ENCODE assay signal across 8 cellular contexts in genomic region chr18:61551586-61551985, GRCh38.
DNase-seq lines count a peak whose midpoint lies in the region; ATAC-seq and TF ChIP-seq lines count a peak whose summit lies in the region.

No MANE protein-coding gene starts in this region.

- TF ChIP-seq CTCF in MCF 10A (IDR thresholded peaks at IDR 0.05; ENCODE audit: unreplicated experiment) (peak; percentile 81), tibial artery (IDR thresholded peaks at IDR 0.05) (peak; percentile 83 to 88)

- H3K4me1 ChIP-seq in tibial artery: peaks cover 0 to 6% (median 0%) of the 10 kb centered on the region in 4 donors

- intact Hi-C loops in MCF 10A (cut with micrococcal nuclease): loop anchor here (1.0 to 2.0 kb wide), 2 partner anchors 343 to 580 kb away; no protein-coding TSS in a partner anchor
- intact Hi-C loops in tibial artery (cut with DNase I; ENCODE audit: low total_unique reads): loop anchor here (5.0 kb wide), 1 partner anchor 581 kb away; no protein-coding TSS in a partner anchor

- H3K9me3 Mint-ChIP-seq in MCF 10A (ENCODE audit: unreplicated experiment): no peaks in the 10 kb centered on the region

- peak; percentile 27 for DNase-seq in DMS 273 treated with DMSO at 0.1 percent for 48 hours (lab: John Stamatoyannopoulos, UW)
- peak; percentile 53 for DNase-seq in GM19240 (ENCODE audit: insufficient read length, low spot score)
- peak; percentile 86 for DNase-seq in NCI-H69 (lab: John Stamatoyannopoulos, UW)
- peak; percentile 78 for DNase-seq in MCF 10A (ENCODE audit: unreplicated experiment)
- DNase-seq in islet precursor cell: peak; percentile 83
- no peak for DNase-seq in tibial artery

- H3K4me1 Mint-ChIP-seq in MCF 10A (ENCODE audit: insufficient read depth, unreplicated experiment): no peaks in the 10 kb centered on the region

- no peak overlapping the region for H3K27ac Mint-ChIP-seq in MCF 10A (ENCODE audit: low read depth, unreplicated experiment)

- H3K27me3 ChIP-seq in tibial artery: no peaks in the 10 kb centered on the region

- no peak overlapping the region for H3K4me3 ChIP-seq in tibial artery

- H3K36me3 ChIP-seq in tibial artery: no peaks in the 10 kb centered on the region

- no TSS peak for BruUV-seq in MCF 10A (replicated peaks; lab: Mats Ljungman, UMichigan)

- H3K27ac ChIP-seq in tibial artery: no peak overlapping the region

- no peak overlapping the region for H3K4me3 Mint-ChIP-seq in MCF 10A (ENCODE audit: unreplicated experiment)

- H3K9me3 ChIP-seq in tibial artery: no peaks in the 10 kb centered on the region

- ATAC-seq in HG03521 (IDR thresholded peaks at IDR 0.05; ENCODE audit: unreplicated experiment) (peak; percentile 72), HG02571 (IDR thresholded peaks at IDR 0.05; ENCODE audit: unreplicated experiment) (no peak)

- no peaks in the 10 kb centered on the region for H3K27me3 Mint-ChIP-seq in MCF 10A (ENCODE audit: insufficient read depth, unreplicated experiment)

- no peaks in the 10 kb centered on the region for H3K36me3 Mint-ChIP-seq in MCF 10A (ENCODE audit: insufficient read depth, unreplicated experiment)

- CTCF ChIA-PET in MCF 10A (lab: Yijun Ruan, JAX): interaction anchor here (0.6 to 2.1 kb wide), 23 partner anchors 10 to 866 kb away, joined by 3 to 22 read pairs (median 5); partner anchors contain the start of genes PIGN and RELCH

- POLR2A ChIA-PET in MCF 10A (lab: Yijun Ruan, JAX): interaction anchor here (0.9 kb wide), 1 partner anchor 580 kb away, joined by 4 read pairs; no protein-coding TSS in a partner anchor

Comparison
In these comparisons a context has a peak if more than half of its experiments do, and no peak if none do; other contexts are left out.
1. DNase-seq: peak in DMS 273 treated with DMSO at 0.1 percent for 48 hours (single experiment), GM19240 (single experiment), NCI-H69 (single experiment), MCF 10A (single experiment) and islet precursor cell (single experiment); none in tibial artery (0 of 2).